In the genomic region with DNA sequence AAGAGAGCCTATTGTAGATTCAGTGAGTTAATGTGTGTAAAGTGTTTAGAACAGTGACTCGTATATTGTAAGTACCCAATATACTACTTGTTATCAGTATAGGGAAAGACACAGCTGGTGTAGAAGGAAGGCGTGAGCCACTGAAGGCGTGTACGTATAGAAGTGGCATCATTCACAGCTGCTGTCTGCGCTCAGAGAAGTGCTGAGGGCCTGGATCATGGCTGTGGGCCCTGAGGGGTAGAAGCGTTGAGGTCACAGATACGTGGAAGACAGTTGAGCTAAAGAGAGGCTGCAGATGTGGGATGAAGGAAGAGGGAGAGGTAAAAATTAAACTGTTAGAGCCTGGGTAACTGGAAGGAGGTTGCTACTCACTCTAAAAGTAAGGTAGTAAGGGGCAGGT, we compare ENCODE assay signal across 23 cellular contexts. TPM values are rescaled to one million over a fixed set of nuclear protein-coding genes. Genes with fewer than 3 reads are reported as not detected.
A peak's percentile ranks its signal among the peaks of the same experiment; 100 is the strongest.
DNase-seq lines count a peak whose midpoint lies in the region; ATAC-seq and TF ChIP-seq lines count a peak whose summit lies in the region.
"Had no signal": no experiment of that assay in that cellular context is flagged by ENCODE, and none has a peak within 500 bp of the region (broad histone marks: within the 10 kb centered on the region; RNA-seq: fewer than 3 reads in every experiment).

No MANE protein-coding gene starts in this region.

- TF ChIP-seq EP300 in transverse colon (IDR thresholded peaks at IDR 0.05; ENCODE audit: low read depth) = no peak

- H3K79me2 ChIP-seq in OCI-LY7 (ENCODE audit: insufficient read depth, low read depth, low read length) (peaks cover 100% of the 10 kb centered on the region), MM.1S (ENCODE audit: low read length) (peaks cover 80% of the 10 kb centered on the region)

- BruUV-seq in OCI-LY7 (replicated peaks; lab: Mats Ljungman, UMichigan) = no TSS peak

- no peaks in the 10 kb centered on the region for H3K27me3 Mint-ChIP-seq in T-helper 2 cell treated with Interferon-gamma antibody and Interleukin-4, amounts not matched to agents 5 μg/mL and 100 μg/mL, for 36 hours (ENCODE audit: low read depth)
- H3K27me3 Mint-ChIP-seq in endothelial cell (ENCODE audit: unreplicated experiment) = peaks cover 4% of the 10 kb centered on the region

- peaks cover 15% of the 10 kb centered on the region for H3K9me3 Mint-ChIP-seq in T-helper 2 cell treated with Interferon-gamma antibody and Interleukin-4, amounts not matched to agents 5 μg/mL and 100 μg/mL, for 36 hours
- H3K9me3 Mint-ChIP-seq in endothelial cell (ENCODE audit: unreplicated experiment) = no peaks in the 10 kb centered on the region
- H3K9me3 Mint-ChIP-seq in stimulated activated effector memory CD8-positive, alpha-beta T cell treated with anti-CD3 and anti-CD28 coated beads, Interleukin-12 subunit alpha, Interleukin-12 subunit beta, amount 100 ng/mL, for 72 hours = peaks cover 5% of the 10 kb centered on the region

- H3K27me3 ChIP-seq in MM.1S (replicated peaks; ENCODE audit: insufficient read depth, low read length) (no peaks in the 10 kb centered on the region), transverse colon (no peaks in the 10 kb centered on the region)
- H3K27me3 ChIP-seq: body of pancreas had no signal

- in situ Hi-C loops in transverse colon (cut with MboI; ENCODE audit: low pct_ligation_motif_present in 1 of 4, low pct_unique_long_range_greater_than_20kb in 1 of 4, low sequenced_read_pairs in 3 of 4) = no loop called here

- peaks cover 58% of the 10 kb centered on the region for H3K4me1 ChIP-seq in OCI-LY7 (ENCODE audit: insufficient read depth, low read length, poor library complexity, severe bottlenecking)
- 0 out of 2 replicates have a peak, but pooled peaks cover 8% of the 10 kb centered on the region for H3K4me1 ChIP-seq in MM.1S (ENCODE audit: low read length)
- peaks cover 0 to 10% (median 0%) of the 10 kb centered on the region in 4 donors for H3K4me1 ChIP-seq in transverse colon
- H3K4me1 ChIP-seq: BE2C, lower lobe of right lung had no signal

- no peak for TF ChIP-seq POLR2A in transverse colon (IDR thresholded peaks at IDR 0.05)

- no peak overlapping the region for H2AFZ ChIP-seq in OCI-LY7 (ENCODE audit: low read length)
- no peak overlapping the region for H2AFZ ChIP-seq in MM.1S (ENCODE audit: low read length)
- H2AFZ ChIP-seq: GM23248 had no signal

- H4K20me1 ChIP-seq in OCI-LY7 (ENCODE audit: insufficient read depth, low read length) (peaks cover 31% of the 10 kb centered on the region), MM.1S (ENCODE audit: insufficient read depth, low read length) (no peaks in the 10 kb centered on the region)

- POLR2A ChIA-PET in OCI-LY7 (lab: Charles Lee) = interaction anchor here (0.5 to 9.6 kb wide), 4 partner anchors 11 to 722 kb away, joined by 3 to 157 read pairs (median 3); no protein-coding TSS in a partner anchor

- H3K4me3 Mint-ChIP-seq in T-helper 2 cell treated with Interferon-gamma antibody and Interleukin-4, amounts not matched to agents 5 μg/mL and 100 μg/mL, for 36 hours = peak overlapping the region; percentile 38
- H3K4me3 Mint-ChIP-seq in endothelial cell (ENCODE audit: unreplicated experiment) = no peak overlapping the region
- H3K4me3 Mint-ChIP-seq in stimulated activated effector memory CD8-positive, alpha-beta T cell treated with anti-CD3 and anti-CD28 coated beads, Interleukin-12 subunit alpha, Interleukin-12 subunit beta, amount 100 ng/mL, for 72 hours = no peak overlapping the region
- H3K4me3 Mint-ChIP-seq: type B pancreatic cell had no signal

- 83 to 95% methylated on average over 6 to 7 of the region's 7 CpGs for WGBS in transverse colon (ENCODE audit: low coverage in 1 of 2), 2 donors

- H3F3A ChIP-seq in MM.1S (ENCODE audit: insufficient read depth, low read length) = peaks cover 5% of the 10 kb centered on the region

- H3K4me2 ChIP-seq in OCI-LY7 (ENCODE audit: low read length) (peak overlapping the region; percentile 87), MM.1S (ENCODE audit: low read depth, low read length) (no peak overlapping the region)

- peak overlapping the region; percentile 76 for H3K27ac Mint-ChIP-seq in T-helper 2 cell treated with Interferon-gamma antibody and Interleukin-4, amounts not matched to agents 5 μg/mL and 100 μg/mL, for 36 hours
- H3K27ac Mint-ChIP-seq in endothelial cell (ENCODE audit: unreplicated experiment) = peak overlapping the region; percentile 7
- H3K27ac Mint-ChIP-seq in stimulated activated effector memory CD8-positive, alpha-beta T cell treated with anti-CD3 and anti-CD28 coated beads, Interleukin-12 subunit alpha, Interleukin-12 subunit beta, amount 100 ng/mL, for 72 hours = peak overlapping the region; percentile 52
- H3K27ac Mint-ChIP-seq: type B pancreatic cell had no signal

- DNase-seq in T-helper 2 cell treated with Interferon-gamma antibody and Interleukin-4, amounts not matched to agents 5 μg/mL and 100 μg/mL, for 36 hours (ENCODE audit: low spot score) = no peak
- no peak for DNase-seq in T-helper 2 cell
- DNase-seq in OCI-LY7 (ENCODE audit: low spot score) = no peak
- DNase-seq in endothelial cell (ENCODE audit: low spot score) = no peak
- no peak for DNase-seq in stimulated activated effector memory CD8-positive, alpha-beta T cell treated with anti-CD3 and anti-CD28 coated beads, Interleukin-12 subunit alpha, Interleukin-12 subunit beta, amount 100 ng/mL, for 72 hours (ENCODE audit: low spot score in 2 of 2)
- no peak for DNase-seq in MM.1S
- no peak for DNase-seq in transverse colon
- DNase-seq in ureter (ENCODE audit: low spot score) = no peak
- DNase-seq: activated CD4-positive, alpha-beta T cell treated with anti-CD3 and anti-CD28 coated beads for 1 hour; BE2C; body of pancreas; COR-L47; effector memory CD4-positive, alpha-beta T cell; GM23248; lower lobe of right lung; NCI-H146; NCI-H69; occipital lobe; stimulated activated naive CD4-positive, alpha-beta T cell treated with Interleukin-2 at 50 U/mL for 16 hours had no signal

- H3K9me2 ChIP-seq in OCI-LY7 (ENCODE audit: insufficient read depth, low read length) (no peaks in the 10 kb centered on the region), MM.1S (replicated peaks; ENCODE audit: insufficient read depth, low read length) (no peaks in the 10 kb centered on the region)

- no peak overlapping the region for H3K9ac ChIP-seq in MM.1S (ENCODE audit: low read length)

- H3K36me3 Mint-ChIP-seq in T-helper 2 cell treated with Interferon-gamma antibody and Interleukin-4, amounts not matched to agents 5 μg/mL and 100 μg/mL, for 36 hours (ENCODE audit: low read depth) = peaks cover 74% of the 10 kb centered on the region
- H3K36me3 Mint-ChIP-seq in endothelial cell (ENCODE audit: low read depth, unreplicated experiment) = peaks cover 11% of the 10 kb centered on the region
- no peaks in the 10 kb centered on the region for H3K36me3 Mint-ChIP-seq in stimulated activated effector memory CD8-positive, alpha-beta T cell treated with anti-CD3 and anti-CD28 coated beads, Interleukin-12 subunit alpha, Interleukin-12 subunit beta, amount 100 ng/mL, for 72 hours

- peak overlapping the region; percentile 37 for H3K27ac ChIP-seq in OCI-LY7 (ENCODE audit: low read depth, low read length, poor library complexity, severe bottlenecking)
- H3K27ac ChIP-seq in MM.1S (ENCODE audit: low read length) = no peak overlapping the region
- no peak overlapping the region for H3K27ac ChIP-seq in transverse colon
- H3K27ac ChIP-seq: body of pancreas, HL-60, lower lobe of right lung had no signal

- TF ChIP-seq CTCF in OCI-LY7 (conservative IDR thresholded peaks at IDR 0.05; ENCODE audit: low read length) (no peak), endothelial cell (IDR thresholded peaks at IDR 0.05; ENCODE audit: unreplicated experiment) (no peak), MM.1S (IDR thresholded peaks at IDR 0.05; ENCODE audit: low read length) (no peak), transverse colon (IDR thresholded peaks at IDR 0.05) (no peak)

- no peak for ATAC-seq in stimulated activated effector memory CD8-positive, alpha-beta T cell treated with anti-CD3 and anti-CD28 coated beads, Interleukin-12 subunit alpha, Interleukin-12 subunit beta, amount 100 ng/mL, for 72 hours
- ATAC-seq: body of pancreas, lower lobe of right lung, Right ventricle myocardium inferior had no signal

- H3K9me3 ChIP-seq in OCI-LY7 (ENCODE audit: low read length) = peaks cover 35% of the 10 kb centered on the region
- H3K9me3 ChIP-seq in MM.1S (replicated peaks; ENCODE audit: insufficient read depth, low read length) = no peaks in the 10 kb centered on the region
- H3K9me3 ChIP-seq in transverse colon = no peaks in the 10 kb centered on the region
- H3K9me3 ChIP-seq: BE2C, body of pancreas, lower lobe of right lung had no signal

- no peak overlapping the region for H3K4me3 ChIP-seq in OCI-LY7 (ENCODE audit: low read depth, low read length, poor library complexity, severe bottlenecking)
- no peak overlapping the region for H3K4me3 ChIP-seq in MM.1S (ENCODE audit: low read length)
- no peak overlapping the region for H3K4me3 ChIP-seq in transverse colon
- H3K4me3 ChIP-seq: body of pancreas, lower lobe of right lung, smooth muscle cell had no signal

- CTCF ChIA-PET in OCI-LY7 (lab: Charles Lee; ENCODE audit: unreplicated experiment) = no interaction called here

- H3K4me1 Mint-ChIP-seq in T-helper 2 cell treated with Interferon-gamma antibody and Interleukin-4, amounts not matched to agents 5 μg/mL and 100 μg/mL, for 36 hours (ENCODE audit: low read depth) = peaks cover 60% of the 10 kb centered on the region
- peaks cover 37% of the 10 kb centered on the region for H3K4me1 Mint-ChIP-seq in endothelial cell (ENCODE audit: unreplicated experiment)
- H3K4me1 Mint-ChIP-seq in stimulated activated effector memory CD8-positive, alpha-beta T cell treated with anti-CD3 and anti-CD28 coated beads, Interleukin-12 subunit alpha, Interleukin-12 subunit beta, amount 100 ng/mL, for 72 hours = peaks cover 58% of the 10 kb centered on the region

- intact Hi-C loops in OCI-LY7 (cut with micrococcal nuclease; ENCODE audit: unreplicated experiment) = loop anchor here (10.0 kb wide), 1 partner anchor 862 kb away; no protein-coding TSS in a partner anchor
- intact Hi-C loops in transverse colon (cut with DNase I; ENCODE audit: low total_unique reads) = no loop called here

- H3K36me3 ChIP-seq in OCI-LY7 (ENCODE audit: insufficient read depth, low read length) (peaks cover 95% of the 10 kb centered on the region), MM.1S (replicated peaks; ENCODE audit: insufficient read depth, low read length) (peaks cover 5% of the 10 kb centered on the region; the same call in 1 of the 2 replicates), transverse colon (no peaks in the 10 kb centered on the region)
- H3K36me3 ChIP-seq: BE2C, lower lobe of right lung had no signal

RNA-seq across cellular contexts. Expression of a gene that starts 5.9 kb away (rescaled TPM):
- 147 and 174 TPM in 2 replicates for total RNA-seq in OCI-LY7 (2014; rRNA removed; shearing (Covaris generic))
- total RNA-seq in OCI-LY7 (2022) (448 and 505 TPM in 2 replicates), endothelial cell (ENCODE audit: unreplicated experiment) (24.0 TPM), transverse colon (100 to 1,000 TPM in 1 of 4 donors, 10 to 100 TPM in 3; 14.1 to 120 (median 70.6) TPM), ureter (31.3 TPM)

Comparison
In these comparisons a context has a peak if more than half of its experiments do, and no peak if none do; other contexts are left out.
1. H3K27ac Mint-ChIP-seq: peak in every context shown above with its lines; median percentile 76 in T-helper 2 cell treated with Interferon-gamma antibody and Interleukin-4, amounts not matched to agents 5 μg/mL and 100 μg/mL, for 36 hours; 52 in stimulated activated effector memory CD8-positive, alpha-beta T cell treated with anti-CD3 and anti-CD28 coated beads, Interleukin-12 subunit alpha, Interleukin-12 subunit beta, amount 100 ng/mL, for 72 hours; 7 in endothelial cell.